Comparison of ENCODE assay signal across 13 cellular contexts in genomic region chr11:126060651-126061220, GRCh38. TPM values are rescaled to one million over a fixed set of nuclear protein-coding genes. Genes with fewer than 3 reads are reported as not detected.
DNase-seq lines count a peak whose midpoint lies in the region; ATAC-seq and TF ChIP-seq lines count a peak whose summit lies in the region.
"Had no signal": no experiment of that assay in that cellular context is flagged by ENCODE, and none has a peak within 500 bp of the region (broad histone marks: within the 10 kb centered on the region; RNA-seq: fewer than 3 reads in every experiment).

No MANE protein-coding gene starts in this region.

- H3K4me1 ChIP-seq in left lung: no peaks in the 10 kb centered on the region
- H3K4me1 ChIP-seq in subcutaneous abdominal adipose tissue (ENCODE audit: control insufficient read depth in 5 of 5, insufficient read depth in 5 of 5, low read length in 5 of 5): peaks cover 0 to 27% (median 15%) of the 10 kb centered on the region in 5 donors

- H3K27ac ChIP-seq in left lung: peak overlapping the region in 1 of 2 donors; percentile 23
- H3K27ac ChIP-seq in subcutaneous abdominal adipose tissue (ENCODE audit: low read depth, low read length): peak overlapping the region; percentile 2
- H3K27ac ChIP-seq: tibial artery had no signal

- H3K27me3 ChIP-seq in left lung: peaks cover 0 to 59% of the 10 kb centered on the region in 2 donors
- H3K27me3 ChIP-seq in subcutaneous abdominal adipose tissue (ENCODE audit: control insufficient read depth in 5 of 5, insufficient read depth in 4 of 5, low read length in 5 of 5): peaks cover 0 to 6% (median 0%) of the 10 kb centered on the region in 5 donors
- H3K27me3 ChIP-seq: ascending aorta, right lobe of liver, tibial artery had no signal

- ATAC-seq in left lung: peak; percentile 20

- H3K9me3 ChIP-seq in left lung (no peaks in the 10 kb centered on the region), subcutaneous abdominal adipose tissue (ENCODE audit: control insufficient read depth in 5 of 5, low read length in 5 of 5) (no peaks in the 10 kb centered on the region)
- H3K9me3 ChIP-seq: ascending aorta, right lobe of liver, tibial artery had no signal

- H3K36me3 ChIP-seq in left lung (no peaks in the 10 kb centered on the region), subcutaneous abdominal adipose tissue (ENCODE audit: control insufficient read depth in 5 of 5, insufficient read depth in 5 of 5, low read length in 5 of 5) (no peaks in the 10 kb centered on the region)
- H3K36me3 ChIP-seq: ascending aorta, right lobe of liver, tibial artery had no signal

- no peak for TF ChIP-seq CTCF in left lung (IDR thresholded peaks at IDR 0.05)

- peak; percentile 22 for DNase-seq in NCI-H446 treated with DMSO at 0.1 percent for 48 hours (lab: John Stamatoyannopoulos, UW)
- DNase-seq in NCI-H446 (lab: John Stamatoyannopoulos, UW): no peak
- DNase-seq in SK-N-DZ (ENCODE audit: low spot score): peak; percentile 3
- no peak for DNase-seq in left lung
- DNase-seq in activated CD4-positive, alpha-beta T cell treated with anti-CD3 and anti-CD28 coated beads for 1 hour: no peak
- no peak for DNase-seq in SIG-M5 (lab: John Stamatoyannopoulos, UW)
- no peak for DNase-seq in HUDEP-2 (lab: John Stamatoyannopoulos, UW; ENCODE audit: unreplicated experiment in 76 of 76)
- DNase-seq: effector CD8-positive, alpha-beta T cell; right lobe of liver; tibial artery had no signal

- intact Hi-C loops in left lung (cut with DNase I): no loop called here

- H3K9ac ChIP-seq in subcutaneous abdominal adipose tissue (ENCODE audit: low read length in 5 of 5): no peak overlapping the region

- H3K4me3 ChIP-seq in left lung (no peak overlapping the region), subcutaneous abdominal adipose tissue (ENCODE audit: low read depth in 1 of 5, low read length in 5 of 5) (peak overlapping the region in 3 of 5 donors; percentile 1 to 71 (median 18))
- H3K4me3 ChIP-seq: lung, right lobe of liver, tibial artery had no signal

RNA-seq across cellular contexts. Expression of gene CDON, which starts 1.9 kb away (rescaled TPM):
- 20.4 and 31.2 TPM in 2 replicates for polyA plus RNA-seq in SK-N-DZ (2014; cell fraction: cytosol; rRNA removed)
- polyA plus RNA-seq in SK-N-DZ (2014; cell fraction: nucleus; rRNA removed): 15.1 and 28.0 TPM in 2 replicates
- 10 to 100 TPM; 10.7 to 16.3 TPM for total RNA-seq in left lung

Comparison
In these comparisons a context has a peak if more than half of its experiments do, and no peak if none do; other contexts are left out.
1. DNase-seq: peak in NCI-H446 treated with DMSO at 0.1 percent for 48 hours (single experiment) and SK-N-DZ (single experiment); none in NCI-H446 (0 of 2), left lung (0 of 2), activated CD4-positive, alpha-beta T cell treated with anti-CD3 and anti-CD28 coated beads for 1 hour (single experiment), SIG-M5 (single experiment) and HUDEP-2 (0 of 76).
2. H3K4me3 ChIP-seq: peak in subcutaneous abdominal adipose tissue (3 of 5); none in left lung (0 of 2).